In the genomic region with DNA sequence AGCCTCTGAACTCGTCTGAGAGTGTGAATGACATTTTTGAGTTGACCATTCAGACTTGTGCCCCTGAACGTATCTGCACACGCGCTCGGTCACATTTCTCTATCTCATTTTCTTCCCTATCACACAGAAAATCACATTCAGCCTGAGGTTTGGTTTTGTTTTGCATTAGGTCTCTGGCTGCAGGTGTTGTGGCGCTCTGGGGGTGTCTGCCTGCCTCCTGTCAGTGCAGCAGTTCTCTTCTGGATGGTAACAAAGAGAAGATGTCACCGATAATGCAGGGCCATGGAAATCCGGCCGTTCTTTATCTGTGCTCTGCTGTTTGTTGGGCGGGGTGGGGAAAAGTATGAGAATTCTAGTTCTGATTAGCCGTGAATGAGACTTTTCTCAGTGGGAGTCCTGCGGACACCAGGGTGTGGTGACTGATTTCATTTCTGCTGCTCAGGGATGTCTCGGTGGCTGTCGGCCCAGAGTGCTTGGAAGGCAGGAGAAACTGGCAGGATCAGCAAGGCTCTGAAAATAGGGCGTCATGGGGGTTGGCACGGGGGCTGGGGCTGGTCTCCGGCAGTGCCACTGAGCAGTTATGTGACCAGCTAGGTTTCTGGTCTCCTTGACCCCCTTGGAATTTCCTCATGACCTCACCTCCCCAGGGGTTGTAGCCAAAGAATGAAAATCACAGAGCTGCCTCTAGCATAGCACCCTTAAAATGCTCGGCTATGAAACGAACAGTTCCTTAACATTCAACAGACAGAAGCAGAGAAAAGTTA, we compare ENCODE assay signal across 9 cellular contexts. TPM values are rescaled to one million over a fixed set of nuclear protein-coding genes. Genes with fewer than 3 reads are reported as not detected.
A peak's percentile ranks its signal among the peaks of the same experiment; 100 is the strongest.
DNase-seq lines count a peak whose midpoint lies in the region; ATAC-seq and TF ChIP-seq lines count a peak whose summit lies in the region.
"Had no signal": no experiment of that assay in that cellular context is flagged by ENCODE, and none has a peak within 500 bp of the region (broad histone marks: within the 10 kb centered on the region; RNA-seq: fewer than 3 reads in every experiment).

No MANE protein-coding gene starts in this region.

- no peaks in the 10 kb centered on the region for H3K9me3 ChIP-seq in esophagus (ENCODE audit: control insufficient read depth in 2 of 2, insufficient read depth in 1 of 2, low read depth in 1 of 2, low read length in 1 of 2)
- H3K9me3 ChIP-seq: ascending aorta had no signal

- peaks cover 8% of the 10 kb centered on the region for H3K9me3 Mint-ChIP-seq in mesothelial cell of epicardium

- no peaks in the 10 kb centered on the region for H3K27me3 ChIP-seq in esophagus (ENCODE audit: control insufficient read depth in 1 of 2, insufficient read depth in 2 of 2, low read length in 2 of 2)
- H3K27me3 ChIP-seq: ascending aorta had no signal

- peak overlapping the region; percentile 24 for H3K4me3 Mint-ChIP-seq in mesothelial cell of epicardium

- no peaks in the 10 kb centered on the region for H3K4me1 ChIP-seq in esophagus (ENCODE audit: control insufficient read depth in 2 of 2, insufficient read depth in 2 of 2, low read length in 1 of 2)

- ATAC-seq in HG03025 (IDR thresholded peaks at IDR 0.05; ENCODE audit: low FRiP score, unreplicated experiment) (no peak), GM21529 (IDR thresholded peaks at IDR 0.05; ENCODE audit: unreplicated experiment) (no peak)

- DNase-seq in NCI-H526 treated with DMSO at 0.1 percent for 48 hours (lab: John Stamatoyannopoulos, UW) (peak; percentile 94), mesothelial cell of epicardium (ENCODE audit: low spot score in 2 of 2, unreplicated experiment in 2 of 2) (no peak), ureter (ENCODE audit: low spot score) (peak; percentile 48), NCI-H2081 (lab: John Stamatoyannopoulos, UW) (no peak)

- H3K27ac Mint-ChIP-seq in mesothelial cell of epicardium = peak overlapping the region; percentile 96

- no peaks in the 10 kb centered on the region for H3K36me3 ChIP-seq in esophagus (ENCODE audit: control insufficient read depth in 2 of 2, insufficient read depth in 2 of 2, low read length in 1 of 2)
- H3K36me3 ChIP-seq: ascending aorta had no signal

- H3K36me3 Mint-ChIP-seq in mesothelial cell of epicardium = peaks cover 16% of the 10 kb centered on the region

- H3K27ac ChIP-seq in esophagus (ENCODE audit: low read depth in 2 of 2, low read length in 1 of 2) = peak overlapping the region; percentile 7 to 56

- no peak for TF ChIP-seq CTCF in mesothelial cell of epicardium (IDR thresholded peaks at IDR 0.05; ENCODE audit: unreplicated experiment)

- peaks cover 68% of the 10 kb centered on the region for H3K4me1 Mint-ChIP-seq in mesothelial cell of epicardium

- no peaks in the 10 kb centered on the region for H3K27me3 Mint-ChIP-seq in mesothelial cell of epicardium (ENCODE audit: low read depth)

- WGBS in esophagus, 2 donors = 47 to 53% methylated on average over 19 of the region's 19 CpGs

- H3K4me3 ChIP-seq in esophagus (ENCODE audit: low read depth in 1 of 2, low read length in 2 of 2) = no peak overlapping the region
- H3K4me3 ChIP-seq: PC-9 had no signal

RNA-seq across cellular contexts. Expression of a gene that starts 5.1 kb away (rescaled TPM):
- polyA plus RNA-seq in esophagus = not detected
- total RNA-seq in mesothelial cell of epicardium (not detected in 3 replicates), ureter (not detected)
- total RNA-seq: ascending aorta, PC-9 had no signal

RNA-seq across cellular contexts. Expression of a gene that starts 29.1 kb away (rescaled TPM):
- 1 to 10 TPM; 2.2 to 2.3 TPM for polyA plus RNA-seq in esophagus
- 267 to 289 TPM (median 285 TPM) in 3 replicates for total RNA-seq in mesothelial cell of epicardium
- 186 TPM for total RNA-seq in ureter

Comparison
In these comparisons a context has a peak if more than half of its experiments do, and no peak if none do; other contexts are left out.
1. DNase-seq: peak in NCI-H526 treated with DMSO at 0.1 percent for 48 hours (single experiment) and ureter (single experiment); none in mesothelial cell of epicardium (0 of 2) and NCI-H2081 (0 of 2).